Comparison of ENCODE assay signal across 8 cellular contexts in genomic region chr5:132497488-132497997, GRCh38. TPM values are rescaled to one million over a fixed set of nuclear protein-coding genes. Genes with fewer than 3 reads are reported as not detected.
DNase-seq lines count a peak whose midpoint lies in the region; ATAC-seq and TF ChIP-seq lines count a peak whose summit lies in the region.

No MANE protein-coding gene starts in this region.

- H3K27me3 ChIP-seq in layer of hippocampus (ENCODE audit: control insufficient read depth, insufficient read depth, low read length) (no peaks in the 10 kb centered on the region), stomach (no peaks in the 10 kb centered on the region)

- no peaks in the 10 kb centered on the region for H3K36me3 ChIP-seq in stomach

- peak overlapping the region; percentile 65 for H3K4me3 ChIP-seq in NB4 (ENCODE audit: low read depth, low read length)
- H3K4me3 ChIP-seq in stomach, result peak overlapping the region; percentile 58 to 73 (median 64)

- H3K4me1 ChIP-seq in stomach, result peaks cover 53 to 85% (median 78%) of the 10 kb centered on the region in 4 donors

- DNase-seq in Daoy (ENCODE audit: low read depth) (peak; percentile 99), NB4 (ENCODE audit: low read depth) (no peak), caudate nucleus (lab: John Stamatoyannopoulos, UW) (no peak), stomach (peak; percentile 63), NCI-H1930 (lab: John Stamatoyannopoulos, UW) (no peak), NCI-H345 treated with DMSO at 0.1 percent for 48 hours (lab: John Stamatoyannopoulos, UW; ENCODE audit: unreplicated experiment) (no peak)

- intact Hi-C loops in stomach (cut with DNase I; ENCODE audit: low total_unique reads), result no loop called here

- TF ChIP-seq EP300 in stomach (IDR thresholded peaks at IDR 0.05), result peak; percentile 4

- H3K27ac ChIP-seq in caudate nucleus (ENCODE audit: low read depth, low read length) (peak overlapping the region; percentile 93), layer of hippocampus (ENCODE audit: low read depth, low read length) (peak overlapping the region; percentile 88), stomach (peak overlapping the region; percentile 94 to 100 (median 99))

- no peaks in the 10 kb centered on the region for H3K9me3 ChIP-seq in stomach

- no peak for ATAC-seq in GM21528 (IDR thresholded peaks at IDR 0.05; ENCODE audit: low FRiP score, unreplicated experiment)

- 22 to 39% (median 30%) methylated on average over 4 to 6 of the region's 6 CpGs for WGBS in stomach, 5 donors

- no peak for TF ChIP-seq POLR2A in NB4 (IDR thresholded peaks at IDR 0.05; ENCODE audit: extremely low read depth, insufficient read length)
- TF ChIP-seq POLR2A in stomach (IDR thresholded peaks at IDR 0.05), result no peak

- TF ChIP-seq CTCF in NB4 (IDR thresholded peaks at IDR 0.05; ENCODE audit: low read depth, low read length) (no peak), stomach (IDR thresholded peaks at IDR 0.05) (no peak)

RNA-seq across cellular contexts. Expression of gene IRF1, which starts 7.0 kb away (rescaled TPM):
- total RNA-seq in Daoy (2014; rRNA removed; shearing (Covaris generic)), result 18.2 and 20.1 TPM in 2 replicates
- 100 to 1,000 TPM in 2 of 5 donors, 10 to 100 TPM in 3; 18.0 to 256 (median 91.5) TPM for total RNA-seq in stomach
- polyA plus RNA-seq in stomach, result 10 to 100 TPM; 17.1 to 80.2 (median 49.1) TPM

RNA-seq across cellular contexts. Expression of gene IL5, which starts 45.8 kb away (rescaled TPM):
- total RNA-seq in Daoy (2014; rRNA removed; shearing (Covaris generic)), result not detected in 2 replicates
- total RNA-seq in stomach, result not detected
- polyA plus RNA-seq in stomach, result not detected

RNA-seq across cellular contexts. Expression of gene RAD50, which starts 59.2 kb away (rescaled TPM):
- total RNA-seq in Daoy (2014; rRNA removed; shearing (Covaris generic)), result 16.5 and 17.6 TPM in 2 replicates
- 10 to 100 TPM; 30.9 to 93.2 (median 46.0) TPM for total RNA-seq in stomach
- polyA plus RNA-seq in stomach, result 10 to 100 TPM in 1 of 3 donors, 1 to 10 TPM in 2; 5.2 to 12.2 (median 6.6) TPM

Comparison
In these comparisons a context has a peak if more than half of its experiments do, and no peak if none do; other contexts are left out.
1. DNase-seq: peak in Daoy (single experiment) and stomach (single experiment); none in NB4 (single experiment), caudate nucleus (0 of 61), NCI-H1930 (0 of 2) and NCI-H345 treated with DMSO at 0.1 percent for 48 hours (single experiment).
2. Peak in every context shown above with its lines, with median percentiles within 50 percentile points of each other: H3K27ac ChIP-seq.